In genomic region chr16:678858-679807, GRCh38 we compare ENCODE assay signal across 1 cellular context.
A peak's percentile ranks its signal among the peaks of the same experiment; 100 is the strongest.
TF ChIP-seq lines count a peak whose summit lies in the region.

No MANE protein-coding gene starts in this region.

TF ChIP-seq in HEK293, 187 proteins besides CTCF, POLR2A, EP300 and RAD21 (continued from another document):
- peak; percentile 27; the same call in 1 of the 2 replicates for TF ChIP-seq INSM2 (tag by site-specific recombination; IDR thresholded peaks at IDR 0.05)
- no peak for TF ChIP-seq ZNF558 (tag by site-specific recombination; IDR thresholded peaks at IDR 0.05)
- TF ChIP-seq ZNF629 (tag by site-specific recombination; IDR thresholded peaks at IDR 0.05): peak; percentile 57; the same call in 1 of the 2 replicates
- no peak for TF ChIP-seq ZNF571 (tag by site-specific recombination; IDR thresholded peaks at IDR 0.05)
- TF ChIP-seq KLF1 (tag by site-specific recombination; IDR thresholded peaks at IDR 0.05): peak; percentile 92
- TF ChIP-seq ZNF596 (tag by site-specific recombination; IDR thresholded peaks at IDR 0.05): no peak
- TF ChIP-seq ZNF214 (tag by site-specific recombination; IDR thresholded peaks at IDR 0.05; ENCODE audit: borderline replicate concordance): no peak
- no peak for TF ChIP-seq ZNF112 (tag by site-specific recombination; IDR thresholded peaks at IDR 0.05)
- peak; percentile 40; the same call in 1 of the 2 replicates for TF ChIP-seq ZNF76 (tag by site-specific recombination; IDR thresholded peaks at IDR 0.05; ENCODE audit: borderline replicate concordance, low read depth)
- no peak for TF ChIP-seq ZBTB48 (tag by site-specific recombination; IDR thresholded peaks at IDR 0.05)
- TF ChIP-seq ZNF311 (tag by site-specific recombination; IDR thresholded peaks at IDR 0.05; ENCODE audit: borderline replicate concordance): no peak
- no peak for TF ChIP-seq TRIM28 (IDR thresholded peaks at IDR 0.05; ENCODE audit: borderline replicate concordance, low read length)
- no peak for TF ChIP-seq ZNF146 (tag by site-specific recombination; IDR thresholded peaks at IDR 0.05)
- TF ChIP-seq ZNF791 (tag by site-specific recombination; IDR thresholded peaks at IDR 0.05): no peak
- no peak for TF ChIP-seq ZNF626 (tag by site-specific recombination; IDR thresholded peaks at IDR 0.05)
- TF ChIP-seq KLF7 (tag by site-specific recombination; IDR thresholded peaks at IDR 0.05; ENCODE audit: borderline replicate concordance): peak; percentile 75; the same call in 1 of the 2 replicates
- no peak for TF ChIP-seq ZNF37A (tag by site-specific recombination; IDR thresholded peaks at IDR 0.05)
- TF ChIP-seq REST (tag by site-specific recombination; IDR thresholded peaks at IDR 0.05): no peak
- no peak for TF ChIP-seq ZNF514 (tag by site-specific recombination; IDR thresholded peaks at IDR 0.05)
- TF ChIP-seq ZBTB21 (tag by site-specific recombination; IDR thresholded peaks at IDR 0.05): no peak
- TF ChIP-seq ZNF704 (tag by site-specific recombination; IDR thresholded peaks at IDR 0.05): no peak
- no peak for TF ChIP-seq PRDM2 (tag by site-specific recombination; IDR thresholded peaks at IDR 0.05; ENCODE audit: borderline replicate concordance)
- no peak for TF ChIP-seq ZNF280C (tag by site-specific recombination; IDR thresholded peaks at IDR 0.05)
- peak; percentile 81 for TF ChIP-seq SP2 (tag by site-specific recombination; IDR thresholded peaks at IDR 0.05)
- no peak for TF ChIP-seq PRDM6 (tag by site-specific recombination; IDR thresholded peaks at IDR 0.05)
- no peak for TF ChIP-seq ZBTB44 (tag by site-specific recombination; IDR thresholded peaks at IDR 0.05)
- TF ChIP-seq TCF7L2 (IDR thresholded peaks at IDR 0.05; ENCODE audit: borderline replicate concordance, low read depth, low read length): no peak
- no peak for TF ChIP-seq SETDB1 (IDR thresholded peaks at IDR 0.05; ENCODE audit: insufficient read length, low read length)
- no peak for TF ChIP-seq ZNF133 (tag by site-specific recombination; IDR thresholded peaks at IDR 0.05)
- TF ChIP-seq ZSCAN30 (tag by site-specific recombination; IDR thresholded peaks at IDR 0.05): peak; percentile 100
- TF ChIP-seq KLF9 (tag by site-specific recombination; IDR thresholded peaks at IDR 0.05; ENCODE audit: low read depth): peak; percentile 91
- TF ChIP-seq FEZF1 (tag by site-specific recombination; IDR thresholded peaks at IDR 0.05): no peak
TF ChIP-seq in HEK293: peak in this region for 56.
